In genomic region chr3:46495901-46496456, GRCh38 we compare ENCODE assay signal across 19 cellular contexts. TPM values are rescaled to one million over a fixed set of nuclear protein-coding genes. Genes with fewer than 3 reads are reported as not detected.
DNase-seq lines count a peak whose midpoint lies in the region; TF ChIP-seq lines count a peak whose summit lies in the region.
"Had no signal": no experiment of that assay in that cellular context is flagged by ENCODE, and none has a peak within 500 bp of the region (broad histone marks: within the 10 kb centered on the region; RNA-seq: fewer than 3 reads in every experiment).

No MANE protein-coding gene starts in this region.

- H3K27me3 ChIP-seq in MG63, result no peaks in the 10 kb centered on the region
- H3K27me3 ChIP-seq: adrenal gland had no signal

- DNase-seq in ELF-1 (ENCODE audit: low read depth, low spot score), result peak; percentile 83
- peak; percentile 47 for DNase-seq in MG63
- peak; percentile 42 for DNase-seq in choroid plexus epithelial cell (ENCODE audit: low read depth)
- DNase-seq in osteocyte (ENCODE audit: extremely low spot score, unreplicated experiment), result peak; percentile 65
- DNase-seq in activated T-cell treated with anti-CD3 and anti-CD28 coated beads, Interleukin-2, amount 50 U/mL, for 48 hours, result no peak
- no peak for DNase-seq in activated CD4-positive, CD25-positive, alpha-beta regulatory T cell (lab: John Stamatoyannopoulos, UW)
- DNase-seq in NK-92 (lab: John Stamatoyannopoulos, UW; ENCODE audit: unreplicated experiment), result no peak
- DNase-seq in ACHN, result no peak
- DNase-seq: COR-L47, left ventricle myocardium inferior, NCI-H1436 treated with DMSO at 0.1 percent for 48 hours, NCI-H774, SHP77 had no signal

- H3K4me3 ChIP-seq in MG63 (no peak overlapping the region), choroid plexus epithelial cell (ENCODE audit: low read depth, low read length) (no peak overlapping the region)
- H3K4me3 ChIP-seq: adrenal gland, left ventricle myocardium inferior had no signal

- no peaks in the 10 kb centered on the region for H3K27me3 Mint-ChIP-seq in osteocyte (ENCODE audit: unreplicated experiment)

- TF ChIP-seq CTCF in choroid plexus epithelial cell (conservative IDR thresholded peaks at IDR 0.05; ENCODE audit: low read depth, low read length) (no peak), osteocyte (IDR thresholded peaks at IDR 0.05) (no peak)

- H3K36me3 ChIP-seq in MG63, result no peaks in the 10 kb centered on the region
- H3K36me3 ChIP-seq: adrenal gland, left ventricle myocardium inferior had no signal

- in situ Hi-C loops in ACHN (cut with HindIII; ENCODE audit: low pct_ligation_motif_present, low pct_unique_long_range_greater_than_20kb, low sequenced_read_pairs), result no loop called here

- no peaks in the 10 kb centered on the region for H3K9me3 ChIP-seq in MG63
- H3K9me3 ChIP-seq: adrenal gland, left ventricle myocardium inferior had no signal

- H3K4me3 Mint-ChIP-seq in osteocyte (ENCODE audit: unreplicated experiment), result no peak overlapping the region
- H3K4me3 Mint-ChIP-seq: H9, nephron had no signal

- H3K36me3 Mint-ChIP-seq in osteocyte (ENCODE audit: unreplicated experiment), result no peaks in the 10 kb centered on the region

- peaks cover 6% of the 10 kb centered on the region for H3K4me1 Mint-ChIP-seq in osteocyte (ENCODE audit: unreplicated experiment)

- H3K9me3 Mint-ChIP-seq in osteocyte (ENCODE audit: unreplicated experiment), result no peaks in the 10 kb centered on the region

- no peak overlapping the region for H3K27ac Mint-ChIP-seq in osteocyte (ENCODE audit: unreplicated experiment)
- H3K27ac Mint-ChIP-seq: H9, nephron had no signal

RNA-seq across cellular contexts. Expression of gene RTP3, which starts 1.8 kb away (rescaled TPM):
- not detected in 2 replicates for total RNA-seq in MG63 (2014; rRNA removed; shearing (Covaris generic); ENCODE audit: low replicate concordance)
- total RNA-seq in osteocyte, result not detected in 2 replicates
- total RNA-seq: adrenal gland, H9, HT-29, left ventricle myocardium inferior, sciatic nerve, temporal lobe had no signal

RNA-seq across cellular contexts. Expression of gene LTF, which starts 31.3 kb away (rescaled TPM):
- not detected in 2 replicates for total RNA-seq in MG63 (2014; rRNA removed; shearing (Covaris generic); ENCODE audit: low replicate concordance)
- not detected in 2 replicates for total RNA-seq in osteocyte
- total RNA-seq: H9 had no signal

Comparison
In these comparisons a context has a peak if more than half of its experiments do, and no peak if none do; other contexts are left out.
1. DNase-seq: peak in ELF-1 (single experiment), MG63 (single experiment), choroid plexus epithelial cell (single experiment) and osteocyte (single experiment); none in activated T-cell treated with anti-CD3 and anti-CD28 coated beads, Interleukin-2, amount 50 U/mL, for 48 hours (0 of 2), activated CD4-positive, CD25-positive, alpha-beta regulatory T cell (0 of 4), NK-92 (single experiment) and ACHN (single experiment).